ENCODE assay signal across 21 cellular contexts in genomic region chr11:131095501-131096185, GRCh38.
"Had no signal": no experiment of that assay in that cellular context is flagged by ENCODE, and none has a peak within 500 bp of the region (broad histone marks: within the 10 kb centered on the region; RNA-seq: fewer than 3 reads in every experiment).

No MANE protein-coding gene starts in this region.

- H3K4me3 Mint-ChIP-seq: activated B cell treated with CpG ODN at 0.5 μM for 24 hours; activated CD8-positive, alpha-beta T cell treated with anti-CD3 and anti-CD28 coated beads, Interleukin-2, amount 10 ng/mL, durations not matched to agents 7 days and 5 days; activated T-cell treated with anti-CD3 and anti-CD28 coated beads, Interleukin-2, amount 50 U/mL, for 24 hours; T-helper 2 cell treated with Interferon-gamma antibody and Interleukin-4, amounts not matched to agents 5 μg/mL and 100 μg/mL, for 36 hours had no signal

- DNase-seq: activated B cell treated with CpG ODN at 0.5 μM for 24 hours; activated CD4-positive, alpha-beta T cell treated with anti-CD3 and anti-CD28 coated beads for 48 hours; activated CD8-positive, alpha-beta T cell treated with anti-CD3 and anti-CD28 coated beads, Interleukin-2, amount 10 ng/mL, durations not matched to agents 7 days and 5 days; activated effector memory CD4-positive, alpha-beta T cell treated with Interleukin-2 at 50 U/mL for 16 hours; activated naive CD4-positive, alpha-beta T cell treated with anti-CD3 and anti-CD28 coated beads, Interleukin-2, amount 50 U/mL, for 16 hours; activated T-cell treated with anti-CD3 and anti-CD28 coated beads, Interleukin-2, amount 50 U/mL, for 24 hours; aorta; brain microvascular endothelial cell; central memory CD4-positive, alpha-beta T cell; gastrocnemius medialis; heart left ventricle; left ventricle myocardium superior; occipital lobe; right cardiac atrium; small intestine; stimulated activated CD4-positive, alpha-beta T cell treated with anti-CD3 and anti-CD28 coated beads, Interleukin-4, amount 100 ng/mL, for 1 hour; testis had no signal

- H3K27ac Mint-ChIP-seq: activated B cell treated with CpG ODN at 0.5 μM for 24 hours; activated CD8-positive, alpha-beta T cell treated with anti-CD3 and anti-CD28 coated beads, Interleukin-2, amount 10 ng/mL, durations not matched to agents 7 days and 5 days; activated T-cell treated with anti-CD3 and anti-CD28 coated beads, Interleukin-2, amount 50 U/mL, for 24 hours; progenitor cell of endocrine pancreas; T-helper 2 cell treated with Interferon-gamma antibody and Interleukin-4, amounts not matched to agents 5 μg/mL and 100 μg/mL, for 36 hours had no signal

- H3K27ac ChIP-seq: brain microvascular endothelial cell, coronary artery, gastrocnemius medialis, heart left ventricle, testis, upper lobe of left lung had no signal

- H3K27me3 ChIP-seq: brain microvascular endothelial cell, gastrocnemius medialis, testis, upper lobe of left lung had no signal

- ATAC-seq: activated CD8-positive, alpha-beta T cell treated with anti-CD3 and anti-CD28 coated beads, Interleukin-2, amount 10 ng/mL, durations not matched to agents 7 days and 5 days; gastrocnemius medialis; heart left ventricle; left ventricle myocardium superior; right cardiac atrium had no signal

- H3K4me1 ChIP-seq: gastrocnemius medialis, heart left ventricle, testis, upper lobe of left lung had no signal

- H3K4me1 Mint-ChIP-seq: activated B cell treated with CpG ODN at 0.5 μM for 24 hours had no signal

- H3K36me3 ChIP-seq: brain microvascular endothelial cell, gastrocnemius medialis, heart left ventricle, upper lobe of left lung had no signal

- H3K9me3 ChIP-seq: gastrocnemius medialis, testis, upper lobe of left lung had no signal

- H3K4me3 ChIP-seq: coronary artery, gastrocnemius medialis, heart left ventricle, testis, upper lobe of left lung had no signal

- H3K9me3 Mint-ChIP-seq: activated B cell treated with CpG ODN at 0.5 μM for 24 hours; activated T-cell treated with anti-CD3 and anti-CD28 coated beads, Interleukin-2, amount 50 U/mL, for 24 hours; T-helper 2 cell treated with Interferon-gamma antibody and Interleukin-4, amounts not matched to agents 5 μg/mL and 100 μg/mL, for 36 hours had no signal

- H3K27me3 Mint-ChIP-seq: activated B cell treated with CpG ODN at 0.5 μM for 24 hours; activated T-cell treated with anti-CD3 and anti-CD28 coated beads, Interleukin-2, amount 50 U/mL, for 24 hours; progenitor cell of endocrine pancreas had no signal
